In genomic region chr2:236265675-236266074, GRCh38 we compare ENCODE assay signal across 33 cellular contexts. TPM values are rescaled to one million over a fixed set of nuclear protein-coding genes. Genes with fewer than 3 reads are reported as not detected.
"Had no signal": no experiment of that assay in that cellular context is flagged by ENCODE, and none has a peak within 500 bp of the region (broad histone marks: within the 10 kb centered on the region; RNA-seq: fewer than 3 reads in every experiment).

No MANE protein-coding gene starts in this region.

- H3K4me1 ChIP-seq: left lung, prostate gland, testis, thyroid gland, transverse colon, upper lobe of left lung, vagina had no signal

- H3K4me3 ChIP-seq: heart left ventricle, left lung, lung, mucosa of descending colon, ovary, prostate gland, smooth muscle cell, testis, thyroid gland, transverse colon, upper lobe of left lung, vagina had no signal

- DNase-seq: heart left ventricle; hypothalamus; immature natural killer cell; kidney; left colon; left lung; mesendoderm; midbrain; mucosa of descending colon; naive thymus-derived CD4-positive, alpha-beta T cell; occipital lobe; ovary; stimulated activated CD4-positive, alpha-beta T cell treated with anti-CD3 and anti-CD28 coated beads, Interleukin-1b, Interleukin-23, amount 100 ng/mL, for 48 hours; stimulated activated CD4-positive, alpha-beta T cell treated with anti-CD3 and anti-CD28 coated beads, Interleukin-2, amount 100 ng/mL, for 48 hours; stimulated activated CD4-positive, alpha-beta T cell treated with anti-CD3 and anti-CD28 coated beads, Interleukin-4, amount 100 ng/mL, for 4 hours; stimulated activated CD8-positive, alpha-beta memory T cell treated with anti-CD3 and anti-CD28 coated beads, Interleukin-4, amount 100 ng/mL, for 48 hours; stimulated activated naive CD4-positive, alpha-beta T cell treated with Interleukin-2 at 50 U/mL for 16 hours; stimulated activated naive CD8-positive, alpha-beta T cell treated with anti-CD3 and anti-CD28 coated beads, Interleukin-15, amount 100 ng/mL, for 72 hours; testis; thyroid gland; transverse colon; upper lobe of left lung had no signal

- H3K9me3 Mint-ChIP-seq: natural killer cell treated with Interleukin-12 subunit alpha and Interleukin-12 subunit beta and Interleukin-15 and Interleukin-18, amount 100 ng/mL, for 72 hours had no signal

- H3K27me3 ChIP-seq: neutrophil, ovary, testis, thyroid gland, upper lobe of left lung, vagina had no signal

- H3K9me3 ChIP-seq: prostate gland, testis, thyroid gland, vagina had no signal

- H3K36me3 Mint-ChIP-seq: immature natural killer cell; natural killer cell treated with Interleukin-12 subunit alpha and Interleukin-12 subunit beta and Interleukin-15 and Interleukin-18, amount 100 ng/mL, for 72 hours; stimulated activated memory B cell treated with anti-CD40 and anti-IgM and Interleukin-4, amounts not matched to agents 10 μg/mL and 1 μg/mL and 100 μg/mL, for 72 hours had no signal

- H3K27ac Mint-ChIP-seq: immature natural killer cell; naive thymus-derived CD4-positive, alpha-beta T cell; natural killer cell treated with Interleukin-12 subunit alpha and Interleukin-12 subunit beta and Interleukin-15 and Interleukin-18, amount 100 ng/mL, for 72 hours; stimulated activated memory B cell treated with anti-CD40 and anti-IgM and Interleukin-4, amounts not matched to agents 10 μg/mL and 1 μg/mL and 100 μg/mL, for 72 hours; stimulated activated naive CD8-positive, alpha-beta T cell treated with anti-CD3 and anti-CD28 coated beads, Interleukin-15, amount 100 ng/mL, for 72 hours had no signal

- ATAC-seq: heart left ventricle; left colon; left lung; mucosa of descending colon; naive thymus-derived CD4-positive, alpha-beta T cell; natural killer cell treated with Interleukin-12 subunit alpha and Interleukin-12 subunit beta and Interleukin-15 and Interleukin-18, amount 100 ng/mL, for 72 hours; sciatic nerve; stimulated activated memory B cell treated with anti-CD40 and anti-IgM and Interleukin-4, amounts not matched to agents 10 μg/mL and 1 μg/mL and 100 μg/mL, for 72 hours; stimulated activated naive CD8-positive, alpha-beta T cell treated with anti-CD3 and anti-CD28 coated beads, Interleukin-15, amount 100 ng/mL, for 72 hours had no signal

- H3K27ac ChIP-seq: left lung, neutrophil, ovary, prostate gland, testis, thyroid gland, transverse colon, upper lobe of left lung, vagina had no signal

- H3K36me3 ChIP-seq: heart left ventricle, left lung, neutrophil, ovary, prostate gland, thyroid gland, transverse colon, upper lobe of left lung, vagina had no signal

RNA-seq across cellular contexts. Expression of gene ASB18, which starts 1.5 kb away (rescaled TPM):
- total RNA-seq: kidney; left colon; left lung; lower leg skin; lung; mucosa of descending colon; naive thymus-derived CD4-positive, alpha-beta T cell; natural killer cell treated with Interleukin-12 subunit alpha and Interleukin-12 subunit beta and Interleukin-15 and Interleukin-18, amount 100 ng/mL, for 72 hours; neural crest cell; ovary; prostate gland; sciatic nerve; smooth muscle cell; thyroid gland; transverse colon; upper lobe of left lung; urinary bladder; vagina had no signal
- polyA plus RNA-seq: immature natural killer cell; lung; naive thymus-derived CD4-positive, alpha-beta T cell; ovary; urinary bladder had no signal
